In genomic region chr22:47072642-47072967, GRCh38 we compare ENCODE assay signal across 30 cellular contexts.
"Had no signal": no experiment of that assay in that cellular context is flagged by ENCODE, and none has a peak within 500 bp of the region (broad histone marks: within the 10 kb centered on the region; RNA-seq: fewer than 3 reads in every experiment).

No MANE protein-coding gene starts in this region.

- H3K27me3 Mint-ChIP-seq: activated B cell treated with CpG ODN at 0.5 μM for 24 hours; activated CD4-positive, alpha-beta memory T cell treated with anti-CD3 and anti-CD28 coated beads, Interleukin-2, amount 10 ng/mL, durations not matched to agents 7 days and 5 days; activated CD4-positive, alpha-beta T cell treated with anti-CD3 and anti-CD28 coated beads, Interleukin-2, amount 10 ng/mL, durations not matched to agents 7 days and 5 days; activated naive CD8-positive, alpha-beta T cell; central memory CD8-positive, alpha-beta T cell; effector memory CD8-positive, alpha-beta T cell; T-helper 17 cell had no signal

- H3K4me3 Mint-ChIP-seq: activated B cell treated with CpG ODN at 0.5 μM for 24 hours; activated CD4-positive, alpha-beta memory T cell treated with anti-CD3 and anti-CD28 coated beads, Interleukin-2, amount 10 ng/mL, durations not matched to agents 7 days and 5 days; activated CD4-positive, alpha-beta T cell treated with anti-CD3 and anti-CD28 coated beads, Interleukin-2, amount 10 ng/mL, durations not matched to agents 7 days and 5 days; activated naive CD8-positive, alpha-beta T cell; activated T-helper 1 cell treated with anti-CD3 and anti-CD28 coated beads, Interleukin-12 subunit alpha, Interleukin-12 subunit beta, Interleukin-2, Interleukin-4 antibody, amounts not matched to agents 30 ng/mL and 10 ng/mL and 1 ng/mL, durations not matched to agents 14 hours and 24 hours and 36 hours; central memory CD8-positive, alpha-beta T cell; effector memory CD8-positive, alpha-beta T cell; T-helper 17 cell; T-helper 2 cell treated with Interferon-gamma antibody and Interleukin-4, amounts not matched to agents 5 μg/mL and 100 μg/mL, for 36 hours had no signal

- H3K9me3 Mint-ChIP-seq: central memory CD8-positive, alpha-beta T cell; effector memory CD8-positive, alpha-beta T cell had no signal

- H3K27ac ChIP-seq: brain microvascular endothelial cell, coronary artery, epithelial cell of prostate, esophagus squamous epithelium, gastroesophageal sphincter, WERI-Rb-1 had no signal

- H3K27ac Mint-ChIP-seq: activated B cell treated with CpG ODN at 0.5 μM for 24 hours; activated CD4-positive, alpha-beta memory T cell treated with anti-CD3 and anti-CD28 coated beads, Interleukin-2, amount 10 ng/mL, durations not matched to agents 7 days and 5 days; activated CD4-positive, alpha-beta T cell treated with anti-CD3 and anti-CD28 coated beads, Interleukin-2, amount 10 ng/mL, durations not matched to agents 7 days and 5 days; activated naive CD8-positive, alpha-beta T cell; activated T-helper 1 cell treated with anti-CD3 and anti-CD28 coated beads, Interleukin-12 subunit alpha, Interleukin-12 subunit beta, Interleukin-2, Interleukin-4 antibody, amounts not matched to agents 30 ng/mL and 10 ng/mL and 1 ng/mL, durations not matched to agents 14 hours and 24 hours and 36 hours; activated T-helper 2 cell treated with anti-CD3 and anti-CD28 coated beads, Interferon-gamma antibody, Interleukin-2, Interleukin-4, amounts not matched to agents 10 μg/mL and 5 μg/mL and 100 μg/mL, durations not matched to agents 14 hours and 24 hours and 36 hours; effector memory CD8-positive, alpha-beta T cell; T-helper 17 cell; T-helper 2 cell treated with Interferon-gamma antibody and Interleukin-4, amounts not matched to agents 5 μg/mL and 100 μg/mL, for 36 hours had no signal

- ATAC-seq: effector memory CD8-positive, alpha-beta T cell; gastroesophageal sphincter; T-helper 17 cell had no signal

- DNase-seq: activated B cell treated with CpG ODN at 0.5 μM for 24 hours; activated CD4-positive, alpha-beta memory T cell treated with anti-CD3 and anti-CD28 coated beads, Interleukin-2, amount 10 ng/mL, durations not matched to agents 7 days and 5 days; activated CD4-positive, alpha-beta T cell treated with anti-CD3 and anti-CD28 coated beads for 1 hour; activated CD4-positive, alpha-beta T cell treated with anti-CD3 and anti-CD28 coated beads for 4 hours; activated CD4-positive, alpha-beta T cell treated with anti-CD3 and anti-CD28 coated beads, Interleukin-2, amount 10 ng/mL, durations not matched to agents 7 days and 5 days; activated CD4-positive, alpha-beta T cell treated with anti-CD3 and anti-CD28 coated beads, Interleukin-2, amount 50 U/mL, for 4 hours; activated CD8-positive, alpha-beta memory T cell treated with anti-CD3 and anti-CD28 coated beads, Interleukin-2, amount 50 U/mL, for 48 hours; activated gamma-delta T cell treated with Interleukin-2 at 50 U/mL for 16 hours; activated naive CD4-positive, alpha-beta T cell treated with anti-CD3 and anti-CD28 coated beads, Interleukin-2, amount 50 U/mL, for 16 hours; activated naive CD4-positive, alpha-beta T cell treated with Interleukin-2 at 50 U/mL for 16 hours; activated T-cell treated with anti-CD3 and anti-CD28 coated beads for 4 hours; activated T-cell treated with anti-CD3 and anti-CD28 coated beads, Interleukin-2, amount 50 U/mL, for 48 hours; amniotic stem cell; brain microvascular endothelial cell; dermis blood vessel endothelial cell; effector CD4-positive, alpha-beta T cell; effector memory CD8-positive, alpha-beta T cell; esophagus squamous epithelium; T-helper 1 cell; T-helper 17 cell; T1000; WERI-Rb-1 had no signal

- H3K4me3 ChIP-seq: coronary artery, esophagus squamous epithelium, gastroesophageal sphincter had no signal

- H3K27me3 ChIP-seq: brain microvascular endothelial cell, esophagus squamous epithelium, gastroesophageal sphincter had no signal

- H3K36me3 ChIP-seq: brain microvascular endothelial cell, WERI-Rb-1 had no signal

- H3K4me1 ChIP-seq: gastroesophageal sphincter had no signal
